ENCODE assay signal across 2 cellular contexts in the genomic region with DNA sequence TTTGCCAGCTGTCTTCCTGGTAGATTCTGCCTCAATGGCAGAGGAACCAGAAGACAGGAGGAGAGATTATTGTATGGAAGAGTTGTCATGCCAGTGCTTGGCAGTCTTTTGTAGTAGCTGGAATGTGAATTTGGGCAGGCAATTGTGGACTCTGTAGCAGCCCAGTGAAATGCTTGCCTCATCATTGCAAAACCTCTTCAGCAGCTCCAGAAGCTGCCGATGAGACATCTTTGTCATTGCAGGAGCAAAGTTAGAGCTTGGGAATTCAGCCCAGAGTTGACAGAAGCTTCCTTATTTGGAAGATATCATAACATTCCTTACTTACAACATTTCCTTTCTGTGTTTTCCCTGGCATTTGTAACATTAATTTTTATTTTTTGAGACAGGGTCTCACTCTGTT.
TF ChIP-seq lines count a peak whose summit lies in the region.

No MANE protein-coding gene starts in this region.

TF ChIP-seq in endothelial cell of umbilical vein, 7 proteins besides CTCF, POLR2A, EP300 and RAD21 (continued from another document):
- TF ChIP-seq MYC (IDR thresholded peaks at IDR 0.05; ENCODE audit: low read depth, low read length): no peak

TF ChIP-seq in SK-N-SH, 30 proteins besides CTCF, POLR2A, EP300 and RAD21:
- TF ChIP-seq FOXM1 (IDR thresholded peaks at IDR 0.05; ENCODE audit: low read depth) (no peak), CHD2 (IDR thresholded peaks at IDR 0.05; ENCODE audit: low read length, partially characterized antibody) (no peak), TEAD4 (IDR thresholded peaks at IDR 0.05; ENCODE audit: borderline replicate concordance, insufficient read depth) (no peak), FOSL2 (IDR thresholded peaks at IDR 0.05; ENCODE audit: borderline replicate concordance, low read depth) (no peak), SMC3 (IDR thresholded peaks at IDR 0.05; ENCODE audit: low read depth, low read length) (no peak), RCOR1 (IDR thresholded peaks at IDR 0.05; ENCODE audit: low read length) (no peak), MXI1 (IDR thresholded peaks at IDR 0.05; ENCODE audit: low read depth, low read length) (no peak), GABPA (IDR thresholded peaks at IDR 0.05; ENCODE audit: low read depth) (no peak)
- TF ChIP-seq, protein P1, sequence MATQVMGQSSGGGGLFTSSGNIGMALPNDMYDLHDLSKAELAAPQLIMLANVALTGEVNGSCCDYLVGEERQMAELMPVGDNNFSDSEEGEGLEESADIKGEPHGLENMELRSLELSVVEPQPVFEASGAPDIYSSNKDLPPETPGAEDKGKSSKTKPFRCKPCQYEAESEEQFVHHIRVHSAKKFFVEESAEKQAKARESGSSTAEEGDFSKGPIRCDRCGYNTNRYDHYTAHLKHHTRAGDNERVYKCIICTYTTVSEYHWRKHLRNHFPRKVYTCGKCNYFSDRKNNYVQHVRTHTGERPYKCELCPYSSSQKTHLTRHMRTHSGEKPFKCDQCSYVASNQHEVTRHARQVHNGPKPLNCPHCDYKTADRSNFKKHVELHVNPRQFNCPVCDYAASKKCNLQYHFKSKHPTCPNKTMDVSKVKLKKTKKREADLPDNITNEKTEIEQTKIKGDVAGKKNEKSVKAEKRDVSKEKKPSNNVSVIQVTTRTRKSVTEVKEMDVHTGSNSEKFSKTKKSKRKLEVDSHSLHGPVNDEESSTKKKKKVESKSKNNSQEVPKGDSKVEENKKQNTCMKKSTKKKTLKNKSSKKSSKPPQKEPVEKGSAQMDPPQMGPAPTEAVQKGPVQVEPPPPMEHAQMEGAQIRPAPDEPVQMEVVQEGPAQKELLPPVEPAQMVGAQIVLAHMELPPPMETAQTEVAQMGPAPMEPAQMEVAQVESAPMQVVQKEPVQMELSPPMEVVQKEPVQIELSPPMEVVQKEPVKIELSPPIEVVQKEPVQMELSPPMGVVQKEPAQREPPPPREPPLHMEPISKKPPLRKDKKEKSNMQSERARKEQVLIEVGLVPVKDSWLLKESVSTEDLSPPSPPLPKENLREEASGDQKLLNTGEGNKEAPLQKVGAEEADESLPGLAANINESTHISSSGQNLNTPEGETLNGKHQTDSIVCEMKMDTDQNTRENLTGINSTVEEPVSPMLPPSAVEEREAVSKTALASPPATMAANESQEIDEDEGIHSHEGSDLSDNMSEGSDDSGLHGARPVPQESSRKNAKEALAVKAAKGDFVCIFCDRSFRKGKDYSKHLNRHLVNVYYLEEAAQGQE (IDR thresholded peaks at IDR 0.05; ENCODE audit: low read depth, low read length): no peak
- TF ChIP-seq, protein P2, sequence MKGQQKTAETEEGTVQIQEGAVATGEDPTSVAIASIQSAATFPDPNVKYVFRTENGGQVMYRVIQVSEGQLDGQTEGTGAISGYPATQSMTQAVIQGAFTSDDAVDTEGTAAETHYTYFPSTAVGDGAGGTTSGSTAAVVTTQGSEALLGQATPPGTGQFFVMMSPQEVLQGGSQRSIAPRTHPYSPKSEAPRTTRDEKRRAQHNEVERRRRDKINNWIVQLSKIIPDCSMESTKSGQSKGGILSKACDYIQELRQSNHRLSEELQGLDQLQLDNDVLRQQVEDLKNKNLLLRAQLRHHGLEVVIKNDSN (IDR thresholded peaks at IDR 0.05; ENCODE audit: borderline replicate concordance, low read depth): no peak
- TF ChIP-seq, protein P3, sequence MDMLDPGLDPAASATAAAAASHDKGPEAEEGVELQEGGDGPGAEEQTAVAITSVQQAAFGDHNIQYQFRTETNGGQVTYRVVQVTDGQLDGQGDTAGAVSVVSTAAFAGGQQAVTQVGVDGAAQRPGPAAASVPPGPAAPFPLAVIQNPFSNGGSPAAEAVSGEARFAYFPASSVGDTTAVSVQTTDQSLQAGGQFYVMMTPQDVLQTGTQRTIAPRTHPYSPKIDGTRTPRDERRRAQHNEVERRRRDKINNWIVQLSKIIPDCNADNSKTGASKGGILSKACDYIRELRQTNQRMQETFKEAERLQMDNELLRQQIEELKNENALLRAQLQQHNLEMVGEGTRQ (IDR thresholded peaks at IDR 0.05; ENCODE audit: borderline replicate concordance, low read depth, low read length): no peak
- TF ChIP-seq, protein P4, sequence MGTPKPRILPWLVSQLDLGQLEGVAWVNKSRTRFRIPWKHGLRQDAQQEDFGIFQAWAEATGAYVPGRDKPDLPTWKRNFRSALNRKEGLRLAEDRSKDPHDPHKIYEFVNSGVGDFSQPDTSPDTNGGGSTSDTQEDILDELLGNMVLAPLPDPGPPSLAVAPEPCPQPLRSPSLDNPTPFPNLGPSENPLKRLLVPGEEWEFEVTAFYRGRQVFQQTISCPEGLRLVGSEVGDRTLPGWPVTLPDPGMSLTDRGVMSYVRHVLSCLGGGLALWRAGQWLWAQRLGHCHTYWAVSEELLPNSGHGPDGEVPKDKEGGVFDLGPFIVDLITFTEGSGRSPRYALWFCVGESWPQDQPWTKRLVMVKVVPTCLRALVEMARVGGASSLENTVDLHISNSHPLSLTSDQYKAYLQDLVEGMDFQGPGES (IDR thresholded peaks at IDR 0.05; ENCODE audit: low read depth, low read length): no peak
